19 cellular contexts compared by ENCODE assay signal in the genomic region with DNA sequence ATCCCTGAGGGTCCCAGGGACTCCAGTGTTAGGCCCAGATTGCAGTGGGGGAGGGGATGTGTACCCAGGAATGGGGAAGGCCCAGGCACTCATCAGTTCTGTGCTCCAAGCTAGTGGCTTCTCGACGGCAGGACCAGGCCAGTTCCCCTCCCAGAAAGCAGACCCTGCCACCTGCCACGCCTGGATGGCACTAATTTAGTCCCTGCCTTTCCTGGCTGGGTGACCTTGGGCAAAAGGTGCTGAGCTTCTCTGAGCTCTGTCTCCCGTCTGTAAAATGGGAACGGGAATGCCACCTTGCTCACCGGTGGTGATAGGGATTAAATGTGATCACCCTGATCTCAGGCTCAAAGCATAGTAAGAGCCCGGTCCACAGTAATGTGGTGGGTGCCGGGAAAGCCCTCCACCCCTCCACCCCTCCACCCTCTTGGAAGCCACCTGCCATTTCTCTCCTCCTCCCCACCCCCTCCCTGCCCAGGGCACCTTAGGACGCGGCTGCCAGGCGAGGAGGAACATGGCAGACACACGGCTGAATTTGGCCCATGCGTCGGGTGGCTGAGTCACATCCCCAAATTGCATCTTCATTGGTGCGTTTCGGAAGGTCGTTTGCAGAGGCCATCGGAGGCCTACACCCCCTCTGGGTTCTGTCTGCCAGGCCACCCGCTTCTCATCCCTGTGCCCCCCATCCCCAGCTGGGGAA. TPM values are rescaled to one million over a fixed set of nuclear protein-coding genes. Genes with fewer than 3 reads are reported as not detected.
DNase-seq lines count a peak whose midpoint lies in the region; ATAC-seq, FAIRE-seq and TF ChIP-seq lines count a peak whose summit lies in the region.
"Had no signal": no experiment of that assay in that cellular context is flagged by ENCODE, and none has a peak within 500 bp of the region (broad histone marks: within the 10 kb centered on the region; RNA-seq: fewer than 3 reads in every experiment).

No MANE protein-coding gene starts in this region.

- H3K4me3 Mint-ChIP-seq in neural crest cell: peak overlapping the region; percentile 44
- H3K4me3 Mint-ChIP-seq: GM23338 had no signal

- H3K4me3 ChIP-seq in A673 (ENCODE audit: low read depth, low read length, poor library complexity, severe bottlenecking) (peak overlapping the region; percentile 90), bronchial epithelial cell (ENCODE audit: low read depth, low read length) (no peak overlapping the region), brain microvascular endothelial cell (ENCODE audit: low read depth, low read length) (no peak overlapping the region)
- H3K4me3 ChIP-seq: A549, GM23338, HAP-1 had no signal

- FAIRE-seq in bronchial epithelial cell (lab: Jason Lieb, UNC) (peak; percentile 23), GM12892 (lab: Jason Lieb, UNC) (no peak)
- FAIRE-seq: A549, HTR-8/SVneo had no signal

- peaks cover 41% of the 10 kb centered on the region for H3K4me1 ChIP-seq in A673 (ENCODE audit: insufficient read depth, low read length, poor library complexity, severe bottlenecking)
- H3K4me1 ChIP-seq: HAP-1 had no signal

- peaks cover 30% of the 10 kb centered on the region for H3K27me3 Mint-ChIP-seq in neural crest cell (ENCODE audit: low read depth)

- no peak for ATAC-seq in HG02623 (IDR thresholded peaks at IDR 0.05; ENCODE audit: unreplicated experiment)
- ATAC-seq: A549, GM23338 had no signal

- POLR2A ChIA-PET in A673 (lab: Charles Lee; ENCODE audit: low non-redundant PET): interaction anchor here (0.6 kb wide), 1 partner anchor 263 kb away, joined by 4 read pairs; no protein-coding TSS in a partner anchor

- no peak for TF ChIP-seq CTCF in A673 (conservative IDR thresholded peaks at IDR 0.05; ENCODE audit: low read depth, low read length)
- TF ChIP-seq CTCF in bronchial epithelial cell (IDR thresholded peaks at IDR 0.05; ENCODE audit: insufficient read depth, low read length, severe bottlenecking): no peak
- no peak for TF ChIP-seq CTCF in neural crest cell (conservative IDR thresholded peaks at IDR 0.05)
- TF ChIP-seq CTCF in brain microvascular endothelial cell (IDR thresholded peaks at IDR 0.05; ENCODE audit: low read depth, low read length, missing control alignments): no peak

- H3K9me3 ChIP-seq in A673 (ENCODE audit: low read depth, low read length, poor library complexity, severe bottlenecking): no peaks in the 10 kb centered on the region
- H3K9me3 ChIP-seq: A549, Caco-2, HAP-1 had no signal

- in situ Hi-C loops in brain microvascular endothelial cell (cut with HindIII; ENCODE audit: low pct_ligation_motif_present, low sequenced_read_pairs): no loop called here

- CTCF ChIA-PET in A673 (lab: Charles Lee): no interaction called here

- H3K27me3 ChIP-seq in A673 (replicated peaks; ENCODE audit: insufficient read depth, low read depth, low read length, poor library complexity): no peaks in the 10 kb centered on the region
- peaks cover 17% of the 10 kb centered on the region for H3K27me3 ChIP-seq in bronchial epithelial cell (ENCODE audit: control insufficient read depth, insufficient read depth, low read length)
- H3K27me3 ChIP-seq in brain microvascular endothelial cell (replicated peaks): peaks cover 30% of the 10 kb centered on the region

- peak overlapping the region; percentile 37 for H3K27ac ChIP-seq in A673 (ENCODE audit: low read depth, low read length, poor library complexity, severe bottlenecking)
- no peak overlapping the region for H3K27ac ChIP-seq in brain microvascular endothelial cell
- H3K27ac ChIP-seq: 22Rv1, A549 had no signal

- H3K36me3 ChIP-seq in A673 (ENCODE audit: insufficient read depth, low read length, poor library complexity, severe bottlenecking) (peaks cover 10% of the 10 kb centered on the region), bronchial epithelial cell (ENCODE audit: control insufficient read depth, insufficient read depth, low read length) (no peaks in the 10 kb centered on the region), brain microvascular endothelial cell (replicated peaks) (no peaks in the 10 kb centered on the region)

- TF ChIP-seq POLR2A in GM12892 (IDR thresholded peaks at IDR 0.05; ENCODE audit: low read depth, low read length): no peak

- H3K9me3 Mint-ChIP-seq in neural crest cell: no peaks in the 10 kb centered on the region
- H3K9me3 Mint-ChIP-seq: GM23338 had no signal

- peaks cover 4% of the 10 kb centered on the region for H3K4me1 Mint-ChIP-seq in neural crest cell

- BruUV-seq in A673 (replicated peaks; lab: Mats Ljungman, UMichigan): no TSS peak

- H3K36me3 Mint-ChIP-seq in neural crest cell (ENCODE audit: low read depth): no peaks in the 10 kb centered on the region
- H3K36me3 Mint-ChIP-seq: CD4-positive, CD25-positive, alpha-beta regulatory T cell had no signal

- no peak overlapping the region for H3K27ac Mint-ChIP-seq in neural crest cell (ENCODE audit: unreplicated experiment)
- H3K27ac Mint-ChIP-seq: CD4-positive, CD25-positive, alpha-beta regulatory T cell; GM23338 had no signal

- intact Hi-C loops in A673 (cut with micrococcal nuclease; ENCODE audit: unreplicated experiment): no loop called here

- DNase-seq in A673 (ENCODE audit: low spot score): no peak
- DNase-seq in D341Med (ENCODE audit: low spot score): peak; percentile 17
- DNase-seq in bronchial epithelial cell (ENCODE audit: low read depth): no peak
- no peak for DNase-seq in neural crest cell (ENCODE audit: low read depth, low spot score)
- DNase-seq in GM12892 (ENCODE audit: insufficient read length): no peak
- DNase-seq in brain microvascular endothelial cell: no peak
- DNase-seq in stimulated activated CD4-positive, alpha-beta T cell treated with anti-CD3 and anti-CD28 coated beads, Interleukin-15, amount 100 ng/mL, for 24 hours: no peak
- DNase-seq: C1 segment of cervical spinal cord; Caco-2; CD4-positive, CD25-positive, alpha-beta regulatory T cell; DMS153; DMS79; IMR-90 had no signal

RNA-seq across cellular contexts. Expression of gene KCNN1, which starts 2.3 kb away (rescaled TPM):
- 63.5 and 81.2 TPM in 2 replicates for total RNA-seq in A673 (2021)
- total RNA-seq in bronchial epithelial cell: not detected in 2 replicates
- 6.2 and 6.5 TPM in 2 replicates for total RNA-seq in neural crest cell
- polyA plus RNA-seq in GM12892 (2012; ENCODE audit: missing spikeins): 1.5 TPM
- total RNA-seq: Caco-2; CD4-positive, CD25-positive, alpha-beta regulatory T cell; IMR-90 had no signal
- polyA plus RNA-seq: CD4-positive, CD25-positive, alpha-beta regulatory T cell had no signal

RNA-seq across cellular contexts. Expression of gene CCDC124, which starts 36.4 kb away (rescaled TPM):
- total RNA-seq in A673 (2021) (131 and 135 TPM in 2 replicates), bronchial epithelial cell (37.9 and 62.2 TPM in 2 replicates), neural crest cell (122 and 126 TPM in 2 replicates)
- polyA plus RNA-seq in GM12892 (2012; ENCODE audit: missing spikeins): 27.5 TPM

RNA-seq across cellular contexts. Expression of gene ARRDC2, which starts 38.7 kb away (rescaled TPM):
- total RNA-seq in A673 (2021): 11.7 and 13.3 TPM in 2 replicates
- 6.1 and 7.2 TPM in 2 replicates for total RNA-seq in bronchial epithelial cell
- total RNA-seq in neural crest cell: 0.56 and 1.2 TPM in 2 replicates
- 7.5 TPM for polyA plus RNA-seq in GM12892 (2012; ENCODE audit: missing spikeins)
